Comparison of ENCODE assay signal across 1 cellular context in the genomic region with DNA sequence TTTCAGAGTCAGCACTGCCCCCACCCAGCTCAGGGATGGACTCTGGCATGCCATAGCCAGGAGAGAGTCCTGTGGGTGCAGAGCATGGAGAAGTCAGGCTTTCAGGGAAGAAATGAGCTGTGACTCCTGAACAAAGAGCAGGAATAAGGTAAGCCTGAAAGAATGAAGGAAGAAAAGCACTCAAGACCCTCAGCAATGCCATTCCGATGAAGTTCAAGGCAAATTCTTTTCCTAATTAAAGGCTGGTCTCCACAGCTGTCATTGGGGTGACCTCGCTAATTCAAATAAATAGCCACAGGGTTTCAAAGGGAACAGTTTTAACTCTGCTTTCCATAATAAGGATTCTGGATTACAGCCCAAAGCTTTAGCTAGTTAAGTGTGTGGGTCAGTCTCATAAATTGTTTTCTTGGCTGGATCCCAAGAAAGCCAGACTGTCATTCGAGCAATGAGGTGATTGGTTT.
TF ChIP-seq lines count a peak whose summit lies in the region.

No MANE protein-coding gene starts in this region.

TF ChIP-seq in HEK293, 187 proteins besides CTCF, POLR2A, EP300 and RAD21 (continued from another document):
- TF ChIP-seq ZNF610 (tag by site-specific recombination; IDR thresholded peaks at IDR 0.05; ENCODE audit: borderline replicate concordance) (no peak), ZNF664 (tag by site-specific recombination; IDR thresholded peaks at IDR 0.05) (no peak), WT1 (tag by site-specific recombination; IDR thresholded peaks at IDR 0.05) (peak; percentile 61), KLF10 (tag by site-specific recombination; IDR thresholded peaks at IDR 0.05) (peak; percentile 69), ZNF23 (tag by site-specific recombination; IDR thresholded peaks at IDR 0.05; ENCODE audit: borderline replicate concordance) (no peak), RBAK (tag by site-specific recombination; IDR thresholded peaks at IDR 0.05) (no peak), ZNF530 (tag by site-specific recombination; IDR thresholded peaks at IDR 0.05; ENCODE audit: low read depth) (no peak), ZNF558 (tag by site-specific recombination; IDR thresholded peaks at IDR 0.05) (no peak), IKZF3 (tag by site-specific recombination; IDR thresholded peaks at IDR 0.05) (peak; percentile 78), BCL6B (tag by site-specific recombination; IDR thresholded peaks at IDR 0.05) (no peak), PRDM1 (tag by site-specific recombination; IDR thresholded peaks at IDR 0.05) (no peak)
